In genomic region chr9:111876179-111876578, GRCh38 we compare ENCODE assay signal across 29 cellular contexts. TPM values are rescaled to one million over a fixed set of nuclear protein-coding genes. Genes with fewer than 3 reads are reported as not detected.
A peak's percentile ranks its signal among the peaks of the same experiment; 100 is the strongest.
DNase-seq lines count a peak whose midpoint lies in the region; ATAC-seq, FAIRE-seq and TF ChIP-seq lines count a peak whose summit lies in the region.
"Had no signal": no experiment of that assay in that cellular context is flagged by ENCODE, and none has a peak within 500 bp of the region (broad histone marks: within the 10 kb centered on the region; RNA-seq: fewer than 3 reads in every experiment).

No MANE protein-coding gene starts in this region.

- H3K36me3 ChIP-seq in Caco-2 (ENCODE audit: control insufficient read depth, insufficient read depth, low read length): no peaks in the 10 kb centered on the region
- H3K36me3 ChIP-seq in HUES6 (ENCODE audit: control insufficient read depth, insufficient read depth, low read length): no peaks in the 10 kb centered on the region
- H3K36me3 ChIP-seq in bronchial epithelial cell (ENCODE audit: control insufficient read depth, insufficient read depth, low read length): no peaks in the 10 kb centered on the region
- H3K36me3 ChIP-seq in keratinocyte (ENCODE audit: control insufficient read depth in 2 of 2, extremely low read depth in 1 of 2, insufficient read depth in 2 of 2, low read length in 2 of 2): no peaks in the 10 kb centered on the region
- no peaks in the 10 kb centered on the region for H3K36me3 ChIP-seq in psoas muscle (ENCODE audit: insufficient read depth in 1 of 2, low read depth in 1 of 2)
- H3K36me3 ChIP-seq: BE2C, SJSA1 had no signal

- peak overlapping the region; percentile 56 for H3K9ac ChIP-seq in HUES6 (ENCODE audit: low read length)
- H3K9ac ChIP-seq in keratinocyte (ENCODE audit: control insufficient read depth, extremely low read depth, insufficient read depth, low read length): no peak overlapping the region

- BruUV-seq in Caco-2 (replicated peaks; lab: Mats Ljungman, UMichigan): no TSS peak

- H3K4me3 ChIP-seq in Caco-2 (ENCODE audit: low read depth, low read length): no peak overlapping the region
- no peak overlapping the region for H3K4me3 ChIP-seq in HUES6 (ENCODE audit: low read depth, low read length)
- H3K4me3 ChIP-seq in bronchial epithelial cell (ENCODE audit: low read depth, low read length): no peak overlapping the region
- no peak overlapping the region for H3K4me3 ChIP-seq in keratinocyte (ENCODE audit: control insufficient read depth in 2 of 3, extremely low read depth in 1 of 3, insufficient read depth in 2 of 3, low read depth in 1 of 3, low read length in 3 of 3)
- no peak overlapping the region for H3K4me3 ChIP-seq in psoas muscle
- H3K4me3 ChIP-seq: SJSA1 had no signal

- dilution Hi-C loops in keratinocyte (cut with MboI; ENCODE audit: extremely low pct_ligation_motif_present, low sequenced_read_pairs): no loop called here

- peak overlapping the region; percentile 72 for H3K27ac Mint-ChIP-seq in Caco-2 (ENCODE audit: unreplicated experiment)
- H3K27ac Mint-ChIP-seq: CD14-positive monocyte; CD8-positive, alpha-beta memory T cell had no signal

- peak overlapping the region; percentile 42 for H2AFZ ChIP-seq in keratinocyte (ENCODE audit: control insufficient read depth, low read length)

- POLR2A ChIA-PET in Caco-2 (lab: Charles Lee): no interaction called here

- ATAC-seq in psoas muscle: no peak
- ATAC-seq: HepG2, Right ventricle myocardium inferior had no signal

- H3K9me3 ChIP-seq in Caco-2: peaks cover 7% of the 10 kb centered on the region; the same call in 1 of the 2 replicates
- no peaks in the 10 kb centered on the region for H3K9me3 ChIP-seq in HUES6 (ENCODE audit: control insufficient read depth, insufficient read depth, low read depth, low read length)
- no peaks in the 10 kb centered on the region for H3K9me3 ChIP-seq in keratinocyte (ENCODE audit: control insufficient read depth, low read depth, low read length)
- H3K9me3 ChIP-seq in psoas muscle: no peaks in the 10 kb centered on the region
- H3K9me3 ChIP-seq: BE2C, SJSA1 had no signal

- no peaks in the 10 kb centered on the region for H3K9me1 ChIP-seq in keratinocyte (ENCODE audit: control insufficient read depth, extremely low read depth, insufficient read depth, low read length)

- no peaks in the 10 kb centered on the region for H3K27me3 Mint-ChIP-seq in Caco-2 (ENCODE audit: insufficient read depth, unreplicated experiment)

- H3K9me3 Mint-ChIP-seq in Caco-2 (ENCODE audit: unreplicated experiment): peaks cover 9% of the 10 kb centered on the region

- no peaks in the 10 kb centered on the region for H3K36me3 Mint-ChIP-seq in Caco-2 (ENCODE audit: insufficient read depth, unreplicated experiment)
- H3K36me3 Mint-ChIP-seq: CD14-positive monocyte had no signal

- peaks cover 51% of the 10 kb centered on the region for H3K4me1 Mint-ChIP-seq in Caco-2 (ENCODE audit: low read depth, unreplicated experiment)
- H3K4me1 Mint-ChIP-seq: CD14-positive monocyte had no signal

- H3K27me3 ChIP-seq in Caco-2 (replicated peaks; ENCODE audit: control insufficient read depth, insufficient read depth, low read length) (no peaks in the 10 kb centered on the region), HUES6 (ENCODE audit: control insufficient read depth, insufficient read depth, low read length) (no peaks in the 10 kb centered on the region), bronchial epithelial cell (ENCODE audit: control insufficient read depth, insufficient read depth, low read length) (no peaks in the 10 kb centered on the region), keratinocyte (ENCODE audit: control insufficient read depth, extremely low read depth, insufficient read depth, low read length) (no peaks in the 10 kb centered on the region), psoas muscle (ENCODE audit: insufficient read depth in 3 of 3, low read length in 2 of 3) (no peaks in the 10 kb centered on the region)
- H3K27me3 ChIP-seq: BE2C, SJSA1 had no signal

- peak overlapping the region; percentile 23 for H3K4me3 Mint-ChIP-seq in Caco-2 (ENCODE audit: unreplicated experiment)
- H3K4me3 Mint-ChIP-seq: CD14-positive monocyte; CD8-positive, alpha-beta memory T cell had no signal

- H3K79me2 ChIP-seq in keratinocyte (ENCODE audit: control insufficient read depth, insufficient read depth, low read length): no peaks in the 10 kb centered on the region

- 91 to 96% (median 94%) methylated on average over 5 of the region's 5 CpGs for WGBS in psoas muscle, 3 donors

- TF ChIP-seq CTCF in Caco-2 (IDR thresholded peaks at IDR 0.05; ENCODE audit: insufficient read depth in 1 of 2, low read depth in 1 of 2, low read length in 1 of 2, severe bottlenecking in 1 of 2, unreplicated experiment in 1 of 2) (no peak), bronchial epithelial cell (IDR thresholded peaks at IDR 0.05; ENCODE audit: insufficient read depth, low read length, severe bottlenecking) (no peak), keratinocyte (optimal IDR thresholded peaks at IDR 0.05 in 1 of 3, IDR thresholded peaks at IDR 0.05 in 1 of 3, conservative IDR thresholded peaks at IDR 0.05 in 1 of 3; ENCODE audit: extremely low read depth in 1 of 3, insufficient read depth in 2 of 3, low read length in 3 of 3) (no peak), psoas muscle (IDR thresholded peaks at IDR 0.05) (no peak)

- CTCF ChIA-PET in Caco-2 (lab: Charles Lee): no interaction called here

- H3K27ac ChIP-seq in HUES6 (ENCODE audit: low read depth, low read length): peak overlapping the region; percentile 79; the same call in 1 of the 2 replicates
- peak overlapping the region; percentile 20 for H3K27ac ChIP-seq in keratinocyte (ENCODE audit: control insufficient read depth, insufficient read depth, low read length)
- H3K27ac ChIP-seq in psoas muscle: no peak overlapping the region
- H3K27ac ChIP-seq: SJSA1 had no signal

- DNase-seq in Caco-2 (no peak), bronchial epithelial cell (ENCODE audit: low read depth) (peak; percentile 59), keratinocyte (ENCODE audit: low read depth, low spot score) (no peak), GM19238 (ENCODE audit: insufficient read length, low spot score) (no peak), psoas muscle (no peak), epidermal melanocyte (ENCODE audit: insufficient read length, low spot score) (no peak)
- DNase-seq: 8988T; ACHN; BE2C; Calu3; CD8-positive, alpha-beta memory T cell; DMS79 treated with DMSO at 0.1 percent for 48 hours; Karpas-422; NCI-H1092 treated with DMSO at 0.1 percent for 48 hours; NCI-H1436; NCI-H187; NCI-H2081 treated with DMSO at 0.1 percent for 48 hours; NCI-H2171; NCI-H226; NCI-H510A; NCI-H69 had no signal

- no peak for FAIRE-seq in bronchial epithelial cell (lab: Jason Lieb, UNC)
- peak; percentile 77 for FAIRE-seq in keratinocyte (lab: Jason Lieb, UNC)
- FAIRE-seq: GM18507, H54, HepG2, RCC 7860 had no signal

- peaks cover 73% of the 10 kb centered on the region for H3K4me1 ChIP-seq in Caco-2
- peaks cover 23% of the 10 kb centered on the region for H3K4me1 ChIP-seq in HUES6 (ENCODE audit: control insufficient read depth, insufficient read depth, low read length)
- H3K4me1 ChIP-seq in keratinocyte (ENCODE audit: control insufficient read depth, extremely low read depth, insufficient read depth, low read length): peaks cover 34% of the 10 kb centered on the region
- no peaks in the 10 kb centered on the region for H3K4me1 ChIP-seq in psoas muscle
- H3K4me1 ChIP-seq: BE2C, SJSA1 had no signal

- no peaks in the 10 kb centered on the region for H4K20me1 ChIP-seq in keratinocyte (ENCODE audit: control insufficient read depth, extremely low read depth, insufficient read depth, low read length)

- peak overlapping the region; percentile 27 for H3K4me2 ChIP-seq in keratinocyte (ENCODE audit: control insufficient read depth, extremely low read depth, insufficient read depth, low read depth, low read length)

- intact Hi-C loops in Caco-2 (cut with micrococcal nuclease; ENCODE audit: unreplicated experiment): no loop called here
- intact Hi-C loops in psoas muscle (cut with DNase I): no loop called here

RNA-seq across cellular contexts. Expression of gene UGCG, which starts 20.4 kb away (rescaled TPM):
- total RNA-seq in Caco-2 (2022) (25.0 and 26.7 TPM in 2 replicates), bronchial epithelial cell (53.9 and 65.0 TPM in 2 replicates), psoas muscle (10 to 100 TPM in 3 of 4 donors, 1 to 10 TPM in 1; 9.6 to 56.2 (median 20.2) TPM)
- polyA plus RNA-seq in keratinocyte (29.0 to 49.8 TPM (median 30.1 TPM) in 3 replicates), psoas muscle (10 to 100 TPM in 1 of 3 donors, 1 to 10 TPM in 2; 7.2 to 74.6 (median 8.5) TPM)
- polyA plus RNA-seq in keratinocyte (2011; ENCODE audit: low read depth): 145 TPM
- polyA plus RNA-seq in keratinocyte (2011; cell fraction: cytosol; rRNA removed): 13.4 and 26.8 TPM in 2 replicates
- 33.9 and 53.9 TPM in 2 replicates for polyA plus RNA-seq in keratinocyte (2011; cell fraction: nucleus; rRNA removed)
- 21.3 and 63.4 TPM in 2 replicates for polyA plus RNA-seq in keratinocyte (2012; ENCODE audit: low replicate concordance)
- polyA minus RNA-seq in keratinocyte: 11.8 to 40.9 TPM (median 19.6 TPM) in 3 replicates
- 46.6 TPM for polyA minus RNA-seq in keratinocyte (2011; cell fraction: cytosol; rRNA and poly(A)+ RNA removed)
- polyA minus RNA-seq in keratinocyte (2011; cell fraction: nucleus; rRNA and poly(A)+ RNA removed): 46.6 and 79.5 TPM in 2 replicates
